In the genomic region with DNA sequence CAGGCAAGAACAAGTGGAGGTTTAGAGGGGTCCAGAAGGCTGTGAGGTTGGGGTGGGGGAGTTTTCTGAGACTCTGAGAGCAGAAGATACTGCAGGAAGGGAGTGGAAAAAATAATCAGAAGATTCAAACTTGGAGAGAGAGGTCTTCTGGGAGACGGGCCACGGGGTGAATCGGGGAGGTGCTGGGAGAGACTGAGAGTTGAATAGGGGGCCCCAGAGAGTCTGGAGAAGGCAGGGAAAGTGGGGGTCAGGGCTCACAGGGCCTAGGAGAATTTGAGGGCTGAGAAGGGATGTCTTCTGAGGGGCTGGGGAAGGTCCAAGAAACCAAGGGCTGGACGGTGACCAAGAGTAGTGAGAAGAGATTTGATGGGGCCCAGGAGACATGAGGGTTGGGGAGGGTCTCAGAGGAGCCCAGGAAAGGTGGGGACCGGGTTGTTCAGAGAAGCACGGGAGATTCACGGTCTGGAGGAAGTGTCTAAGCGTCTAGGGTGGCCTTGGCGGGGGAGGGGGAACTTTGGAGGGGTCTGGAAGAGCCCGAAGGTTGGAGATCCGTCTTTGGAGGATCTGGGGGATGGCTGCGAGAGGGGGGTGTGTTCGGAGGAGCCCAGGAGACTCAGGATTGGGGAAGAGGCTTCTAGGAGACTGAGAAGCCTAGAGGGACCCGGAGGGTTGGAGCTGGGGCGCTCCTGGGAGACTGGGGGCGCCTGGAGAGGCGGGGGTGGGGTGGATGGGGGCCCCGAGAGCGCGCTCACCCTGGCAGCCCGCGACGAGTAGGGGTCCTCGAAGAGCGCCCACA, we compare ENCODE assay signal across 11 cellular contexts. TPM values are rescaled to one million over a fixed set of nuclear protein-coding genes. Genes with fewer than 3 reads are reported as not detected.
DNase-seq lines count a peak whose midpoint lies in the region; ATAC-seq, FAIRE-seq and TF ChIP-seq lines count a peak whose summit lies in the region.
"Had no signal": no experiment of that assay in that cellular context is flagged by ENCODE, and none has a peak within 500 bp of the region (broad histone marks: within the 10 kb centered on the region; RNA-seq: fewer than 3 reads in every experiment).

No MANE protein-coding gene starts in this region.

- H3K9me3 ChIP-seq in OCI-LY1 (ENCODE audit: low read length): no peaks in the 10 kb centered on the region
- H3K9me3 ChIP-seq in endothelial cell of umbilical vein (replicated peaks; ENCODE audit: control insufficient read depth, insufficient read depth, low read length): no peaks in the 10 kb centered on the region
- H3K9me3 ChIP-seq in spleen: peaks cover 0 to 29% (median 0%) of the 10 kb centered on the region in 8 donors
- H3K9me3 ChIP-seq in Peyer's patch: peaks cover 0 to 4% (median 0%) of the 10 kb centered on the region in 4 donors
- H3K9me3 ChIP-seq in right atrium auricular region: no peaks in the 10 kb centered on the region

- peaks cover 14% of the 10 kb centered on the region for H3K36me3 Mint-ChIP-seq in activated CD4-positive, alpha-beta T cell treated with anti-CD3 and anti-CD28 coated beads for 36 hours (ENCODE audit: low read depth)

- no peaks in the 10 kb centered on the region for H3K9me3 Mint-ChIP-seq in activated CD4-positive, alpha-beta T cell treated with anti-CD3 and anti-CD28 coated beads for 36 hours (ENCODE audit: low read depth)

- H3K9ac ChIP-seq in OCI-LY1 (ENCODE audit: low read length): no peak overlapping the region
- no peak overlapping the region for H3K9ac ChIP-seq in endothelial cell of umbilical vein (replicated peaks; ENCODE audit: extremely low read depth, insufficient read depth, low read length)

- peak overlapping the region; percentile 26 for H3K27ac Mint-ChIP-seq in activated CD4-positive, alpha-beta T cell treated with anti-CD3 and anti-CD28 coated beads for 36 hours

- H3K27ac ChIP-seq in OCI-LY1 (ENCODE audit: low read depth, low read length, poor library complexity, severe bottlenecking) (no peak overlapping the region), endothelial cell of umbilical vein (ENCODE audit: insufficient read depth, low read depth, low read length) (no peak overlapping the region), spleen (no peak overlapping the region), Peyer's patch (no peak overlapping the region), right atrium auricular region (no peak overlapping the region)
- H3K27ac ChIP-seq: RWPE1 had no signal

- no peak for FAIRE-seq in endothelial cell of umbilical vein (lab: Jason Lieb, UNC)

- no peaks in the 10 kb centered on the region for H3K9me2 ChIP-seq in OCI-LY1 (ENCODE audit: low read depth, low read length)

- H3K36me3 ChIP-seq in OCI-LY1 (ENCODE audit: insufficient read depth, low read length) (0 out of 2 replicates have a peak, but pooled peaks cover 5% of the 10 kb centered on the region), endothelial cell of umbilical vein (ENCODE audit: control insufficient read depth in 2 of 2, extremely low read depth in 1 of 2, insufficient read depth in 2 of 2, low read length in 2 of 2) (no peaks in the 10 kb centered on the region), spleen (peaks cover 0 to 11% (median 0%) of the 10 kb centered on the region in 6 donors), Peyer's patch (no peaks in the 10 kb centered on the region), right atrium auricular region (no peaks in the 10 kb centered on the region)

- TF ChIP-seq POLR2A in endothelial cell of umbilical vein (IDR thresholded peaks at IDR 0.05; ENCODE audit: low read depth, low read length): no peak
- no peak for TF ChIP-seq POLR2A in spleen (IDR thresholded peaks at IDR 0.05)
- no peak for TF ChIP-seq POLR2A in Peyer's patch (IDR thresholded peaks at IDR 0.05)

- CTCF ChIA-PET in activated CD4-positive, alpha-beta T cell treated with anti-CD3 and anti-CD28 coated beads for 36 hours (lab: Charles Lee): interaction anchor here (0.7 to 1.5 kb wide), 2 partner anchors 30 to 784 kb away, joined by 3 to 6 read pairs; no protein-coding TSS in a partner anchor
- CTCF ChIA-PET in endothelial cell of umbilical vein (lab: Charles Lee): interaction anchor here (0.6 to 2.6 kb wide), 25 partner anchors 9 to 594 kb away, joined by 3 to 173 read pairs (median 6); no protein-coding TSS in a partner anchor

- ATAC-seq in activated CD4-positive, alpha-beta T cell treated with anti-CD3 and anti-CD28 coated beads for 36 hours: no peak

- H4K20me1 ChIP-seq in OCI-LY1 (ENCODE audit: insufficient read depth, low read length) (0 out of 2 replicates have a peak, but pooled peaks cover 2% of the 10 kb centered on the region), endothelial cell of umbilical vein (replicated peaks; ENCODE audit: control insufficient read depth, extremely low read depth, insufficient read depth, low read length) (no peaks in the 10 kb centered on the region)

- WGBS in spleen, 5 donors: 12 to 25% (median 22%) methylated on average over 13 to 25 of the region's 25 CpGs

- peaks cover 4% of the 10 kb centered on the region; the same call in 1 of the 2 replicates for H3F3A ChIP-seq in OCI-LY1 (ENCODE audit: insufficient read depth, low read length)

- H3K9me1 ChIP-seq in endothelial cell of umbilical vein (replicated peaks; ENCODE audit: control insufficient read depth, extremely low read depth, insufficient read depth, low read length): no peaks in the 10 kb centered on the region

- dilution Hi-C loops in endothelial cell of umbilical vein (cut with MboI; ENCODE audit: extremely low pct_ligation_motif_present, low sequenced_read_pairs): no loop called here

- DNase-seq in activated CD4-positive, alpha-beta T cell treated with anti-CD3 and anti-CD28 coated beads for 36 hours: peak; percentile 4
- DNase-seq in activated CD4-positive, alpha-beta T cell treated with anti-CD3 and anti-CD28 coated beads, Interleukin-2, amount 50 U/mL, for 1 hour: no peak
- DNase-seq in endothelial cell of umbilical vein (ENCODE audit: low read depth, low spot score): no peak
- DNase-seq in spleen: peak; percentile 66
- no peak for DNase-seq in T1000 (lab: John Stamatoyannopoulos, UW)
- DNase-seq in Peyer's patch: no peak
- no peak for DNase-seq in right atrium auricular region (ENCODE audit: low spot score)
- DNase-seq: effector CD4-positive, alpha-beta T cell; midbrain had no signal

- H3K4me2 ChIP-seq in OCI-LY1 (ENCODE audit: low read length) (peak overlapping the region; percentile 37; the same call in 1 of the 2 replicates), endothelial cell of umbilical vein (ENCODE audit: insufficient read depth, low read length) (no peak overlapping the region)

- POLR2A ChIA-PET in activated CD4-positive, alpha-beta T cell treated with anti-CD3 and anti-CD28 coated beads for 36 hours (lab: Charles Lee): interaction anchor here (1.5 kb wide), 1 partner anchor 12 kb away, joined by 3 read pairs; no protein-coding TSS in a partner anchor
- POLR2A ChIA-PET in endothelial cell of umbilical vein (lab: Charles Lee): no interaction called here

- H3K79me2 ChIP-seq in OCI-LY1 (ENCODE audit: insufficient read depth, low read length) (no peaks in the 10 kb centered on the region), endothelial cell of umbilical vein (ENCODE audit: control insufficient read depth, insufficient read depth, low read length) (no peaks in the 10 kb centered on the region)

- H3K27me3 ChIP-seq in OCI-LY1 (ENCODE audit: insufficient read depth, low read length) (peaks cover 14% of the 10 kb centered on the region), endothelial cell of umbilical vein (ENCODE audit: control insufficient read depth in 2 of 2, insufficient read depth in 2 of 2, low read length in 2 of 2) (peaks cover 30 to 32% of the 10 kb centered on the region in 2 experiments), spleen (replicated peaks in 1 of 7) (peaks cover 0 to 80% (median 52%) of the 10 kb centered on the region in 7 donors), Peyer's patch (peaks cover 0 to 34% of the 10 kb centered on the region in 2 donors), right atrium auricular region (no peaks in the 10 kb centered on the region)

- H2AFZ ChIP-seq in OCI-LY1 (ENCODE audit: low read length) (no peak overlapping the region), endothelial cell of umbilical vein (ENCODE audit: low read depth, low read length) (no peak overlapping the region)

- peaks cover 32% of the 10 kb centered on the region for H3K27me3 Mint-ChIP-seq in activated CD4-positive, alpha-beta T cell treated with anti-CD3 and anti-CD28 coated beads for 36 hours

- no peak overlapping the region for H3K4me3 ChIP-seq in OCI-LY1 (ENCODE audit: low read depth, low read length, poor library complexity, severe bottlenecking)
- no peak overlapping the region for H3K4me3 ChIP-seq in endothelial cell of umbilical vein (replicated peaks in 1 of 3; ENCODE audit: insufficient read depth in 1 of 3, low read depth in 1 of 3, low read length in 3 of 3)
- peak overlapping the region in 1 of 8 donors; percentile 75 for H3K4me3 ChIP-seq in spleen
- H3K4me3 ChIP-seq in Peyer's patch: peak overlapping the region in 2 of 4 donors; percentile 51 to 52
- no peak overlapping the region for H3K4me3 ChIP-seq in right atrium auricular region

- H3K4me1 ChIP-seq in OCI-LY1 (ENCODE audit: insufficient read depth, low read length, severe bottlenecking) (peaks cover 57% of the 10 kb centered on the region), endothelial cell of umbilical vein (ENCODE audit: control insufficient read depth, extremely low read depth, insufficient read depth, low read length) (peaks cover 7% of the 10 kb centered on the region), spleen (peaks cover 6 to 70% (median 48%) of the 10 kb centered on the region in 6 donors), Peyer's patch (peaks cover 0 to 47% (median 15%) of the 10 kb centered on the region in 4 donors), right atrium auricular region (peaks cover 0 to 46% of the 10 kb centered on the region in 2 donors)

- H3K4me3 Mint-ChIP-seq in activated CD4-positive, alpha-beta T cell treated with anti-CD3 and anti-CD28 coated beads for 36 hours: peak overlapping the region; percentile 63

- H3K4me1 Mint-ChIP-seq in activated CD4-positive, alpha-beta T cell treated with anti-CD3 and anti-CD28 coated beads for 36 hours: peaks cover 51% of the 10 kb centered on the region

- TF ChIP-seq CTCF in OCI-LY1 (IDR thresholded peaks at IDR 0.05; ENCODE audit: low read length) (no peak), endothelial cell of umbilical vein (IDR thresholded peaks at IDR 0.05; ENCODE audit: extremely low read depth in 1 of 2, insufficient read depth in 1 of 2, low read depth in 1 of 2, low read length in 2 of 2) (no peak), spleen (IDR thresholded peaks at IDR 0.05 in 8 of 11, conservative IDR thresholded peaks at IDR 0.05 in 3 of 11) (no peak), Peyer's patch (IDR thresholded peaks at IDR 0.05) (no peak), right atrium auricular region (IDR thresholded peaks at IDR 0.05) (no peak)

- no TSS peak for BruUV-seq in endothelial cell of umbilical vein (replicated peaks; lab: Mats Ljungman, UMichigan)

- intact Hi-C loops in activated CD4-positive, alpha-beta T cell treated with anti-CD3 and anti-CD28 coated beads for 36 hours (cut with DNase I, micrococcal nuclease): loop anchor here (1.0 to 5.0 kb wide), 3 partner anchors 75 to 340 kb away; no protein-coding TSS in a partner anchor
- intact Hi-C loops in endothelial cell of umbilical vein (cut with micrococcal nuclease) (loop anchor here (1.0 to 5.0 kb wide), 3 partner anchors 29 to 395 kb away; a partner anchor contains a TSS), spleen (cut with DNase I; ENCODE audit: low total_unique reads) (no loop called here)

RNA-seq across cellular contexts. Expression of a gene that starts 1.5 kb away (rescaled TPM):
- 1 to 10 TPM; 9.1 to 9.7 TPM for total RNA-seq in activated CD4-positive, alpha-beta T cell treated with anti-CD3 and anti-CD28 coated beads for 36 hours
- total RNA-seq in endothelial cell of umbilical vein (0.76 and 0.91 TPM in 2 replicates), spleen (10 to 100 TPM in 2 of 7 donors, 1 to 10 TPM in 5; 2.6 to 20.8 (median 7.1) TPM), Peyer's patch (1 to 10 TPM in 2 of 4 donors, under 1 TPM in 2; 0.18 to 3.3 (median 1.1) TPM), right atrium auricular region (1 to 10 TPM; 1.4 to 2.0 TPM)
- polyA plus RNA-seq in endothelial cell of umbilical vein (0.22 and 0.30 TPM in 2 replicates), spleen (1 to 10 TPM in 1 of 3 donors, under 1 TPM in 2; 0.72 to 2.6 (median 0.74) TPM)
- 0.13 TPM in 2 replicates for polyA plus RNA-seq in endothelial cell of umbilical vein (2011; cell fraction: cytosol; rRNA removed)
- 0.92 and 0.99 TPM in 2 replicates for polyA plus RNA-seq in endothelial cell of umbilical vein (2011; cell fraction: nucleus; rRNA removed)
- 0.60 and 1.2 TPM in 2 replicates for polyA plus RNA-seq in endothelial cell of umbilical vein (2012)
- 0.30 and 0.53 TPM in 2 replicates for polyA minus RNA-seq in endothelial cell of umbilical vein
- polyA minus RNA-seq in endothelial cell of umbilical vein (2011; cell fraction: cytosol; rRNA and poly(A)+ RNA removed): not detected
- polyA minus RNA-seq in endothelial cell of umbilical vein (2011; cell fraction: nucleus; rRNA and poly(A)+ RNA removed): 0.53 and 0.72 TPM in 2 replicates

RNA-seq across cellular contexts. Expression of a gene that starts 37.8 kb away (rescaled TPM):
- total RNA-seq in activated CD4-positive, alpha-beta T cell treated with anti-CD3 and anti-CD28 coated beads for 36 hours: 10 to 100 TPM; 44.0 to 63.4 TPM
- total RNA-seq in endothelial cell of umbilical vein (0.48 TPM in 1 of 2 replicates, not detected in the other), spleen (1 to 10 TPM; 1.5 to 3.4 (median 2.3) TPM), Peyer's patch (10 to 100 TPM in 1 of 4 donors, 1 to 10 TPM in 3; 4.9 to 12.4 (median 8.2) TPM), right atrium auricular region (under 1 TPM in 1 of 2 donors, not detected in 1; 0.31 TPM)
- polyA plus RNA-seq in endothelial cell of umbilical vein (0.19 and 0.41 TPM in 2 replicates), spleen (1 to 10 TPM; 4.5 to 6.4 (median 5.0) TPM)
- polyA plus RNA-seq in endothelial cell of umbilical vein (2011; cell fraction: cytosol; rRNA removed): 0.08 and 0.28 TPM in 2 replicates
- polyA plus RNA-seq in endothelial cell of umbilical vein (2011; cell fraction: nucleus; rRNA removed): 1.4 and 2.0 TPM in 2 replicates
- 0.44 and 0.87 TPM in 2 replicates for polyA plus RNA-seq in endothelial cell of umbilical vein (2012)
- 0.46 TPM in 1 of 2 replicates, not detected in the other for polyA minus RNA-seq in endothelial cell of umbilical vein
- not detected for polyA minus RNA-seq in endothelial cell of umbilical vein (2011; cell fraction: cytosol; rRNA and poly(A)+ RNA removed)
- polyA minus RNA-seq in endothelial cell of umbilical vein (2011; cell fraction: nucleus; rRNA and poly(A)+ RNA removed): 0.53 and 0.77 TPM in 2 replicates

RNA-seq across cellular contexts. Expression of a gene that starts 48.6 kb away (rescaled TPM):
- 10 to 100 TPM; 50.3 to 53.6 TPM for total RNA-seq in activated CD4-positive, alpha-beta T cell treated with anti-CD3 and anti-CD28 coated beads for 36 hours
- total RNA-seq in endothelial cell of umbilical vein: 46.7 and 50.6 TPM in 2 replicates
- 48.4 and 67.3 TPM in 2 replicates for polyA plus RNA-seq in endothelial cell of umbilical vein
- 23.6 and 35.3 TPM in 2 replicates for polyA plus RNA-seq in endothelial cell of umbilical vein (2011; cell fraction: cytosol; rRNA removed)
- 59.9 and 72.4 TPM in 2 replicates for polyA plus RNA-seq in endothelial cell of umbilical vein (2011; cell fraction: nucleus; rRNA removed)
- 30.6 and 44.4 TPM in 2 replicates for polyA plus RNA-seq in endothelial cell of umbilical vein (2012)
- polyA minus RNA-seq in endothelial cell of umbilical vein: 32.3 and 35.5 TPM in 2 replicates
- polyA minus RNA-seq in endothelial cell of umbilical vein (2011; cell fraction: cytosol; rRNA and poly(A)+ RNA removed): 35.7 TPM
- polyA minus RNA-seq in endothelial cell of umbilical vein (2011; cell fraction: nucleus; rRNA and poly(A)+ RNA removed): 24.9 and 35.3 TPM in 2 replicates
- total RNA-seq in spleen: 10 to 100 TPM; 59.9 to 96.0 (median 84.8) TPM
- polyA plus RNA-seq in spleen: 10 to 100 TPM; 53.1 to 75.5 (median 55.8) TPM
- total RNA-seq in Peyer's patch: 100 to 1,000 TPM in 2 of 4 donors, 10 to 100 TPM in 2; 76.7 to 102 (median 98.9) TPM
- total RNA-seq in right atrium auricular region: 100 to 1,000 TPM in 1 of 2 donors, 10 to 100 TPM in 1; 97.0 to 121 TPM

RNA-seq across cellular contexts. Expression of a gene that starts 56.5 kb away (rescaled TPM):
- 100 to 1,000 TPM; 220 to 227 TPM for total RNA-seq in activated CD4-positive, alpha-beta T cell treated with anti-CD3 and anti-CD28 coated beads for 36 hours
- 63.9 and 73.8 TPM in 2 replicates for total RNA-seq in endothelial cell of umbilical vein
- polyA plus RNA-seq in endothelial cell of umbilical vein: 40.9 and 56.7 TPM in 2 replicates
- 23.6 and 29.6 TPM in 2 replicates for polyA plus RNA-seq in endothelial cell of umbilical vein (2011; cell fraction: cytosol; rRNA removed)
- 116 and 120 TPM in 2 replicates for polyA plus RNA-seq in endothelial cell of umbilical vein (2011; cell fraction: nucleus; rRNA removed)
- polyA plus RNA-seq in endothelial cell of umbilical vein (2012): 28.1 and 36.5 TPM in 2 replicates
- polyA minus RNA-seq in endothelial cell of umbilical vein: 24.6 and 40.3 TPM in 2 replicates
- 178 TPM for polyA minus RNA-seq in endothelial cell of umbilical vein (2011; cell fraction: cytosol; rRNA and poly(A)+ RNA removed)
- 30.4 and 43.1 TPM in 2 replicates for polyA minus RNA-seq in endothelial cell of umbilical vein (2011; cell fraction: nucleus; rRNA and poly(A)+ RNA removed)
- 10 to 100 TPM; 26.5 to 39.9 (median 28.2) TPM for total RNA-seq in spleen
- 10 to 100 TPM; 50.9 to 66.6 (median 66.5) TPM for polyA plus RNA-seq in spleen
- 10 to 100 TPM; 14.9 to 90.0 (median 27.3) TPM for total RNA-seq in Peyer's patch
- 1 to 10 TPM; 5.9 to 10.0 TPM for total RNA-seq in right atrium auricular region

Comparison
In these comparisons a context has a peak if more than half of its experiments do, and no peak if none do; other contexts are left out.
1. DNase-seq: peak in activated CD4-positive, alpha-beta T cell treated with anti-CD3 and anti-CD28 coated beads for 36 hours (single experiment) and spleen (single experiment); none in activated CD4-positive, alpha-beta T cell treated with anti-CD3 and anti-CD28 coated beads, Interleukin-2, amount 50 U/mL, for 1 hour (single experiment), endothelial cell of umbilical vein (single experiment), T1000 (single experiment), Peyer's patch (0 of 3) and right atrium auricular region (single experiment).